8 cellular contexts compared by ENCODE assay signal in genomic region chr6:43629505-43630300, GRCh38. TPM values are rescaled to one million over a fixed set of nuclear protein-coding genes. Genes with fewer than 3 reads are reported as not detected.
DNase-seq lines count a peak whose midpoint lies in the region; TF ChIP-seq lines count a peak whose summit lies in the region.

No MANE protein-coding gene starts in this region.

- in situ Hi-C loops in G401 (cut with HindIII; ENCODE audit: low sequenced_read_pairs) (no loop called here), HAP-1 (cut with MboI; ENCODE audit: low sequenced_read_pairs) (no loop called here)

- no peaks in the 10 kb centered on the region for H3K9me3 Mint-ChIP-seq in nephron progenitor cell
- no peaks in the 10 kb centered on the region for H3K9me3 Mint-ChIP-seq in stimulated activated naive CD8-positive, alpha-beta T cell treated with anti-CD3 and anti-CD28 coated beads, Interleukin-15, Interleukin-2, amounts not matched to agents 100 ng/mL and 50 ng/mL, for 24 hours

- H3K36me3 ChIP-seq in HAP-1 (replicated peaks): peaks cover 25% of the 10 kb centered on the region
- H3K36me3 ChIP-seq in MG63: peaks cover 8% of the 10 kb centered on the region

- peaks cover 40% of the 10 kb centered on the region for H3K4me1 Mint-ChIP-seq in nephron progenitor cell
- H3K4me1 Mint-ChIP-seq in stimulated activated naive CD8-positive, alpha-beta T cell treated with anti-CD3 and anti-CD28 coated beads, Interleukin-15, Interleukin-2, amounts not matched to agents 100 ng/mL and 50 ng/mL, for 24 hours (ENCODE audit: low read depth): peaks cover 36% of the 10 kb centered on the region

- no peaks in the 10 kb centered on the region for H3K27me3 Mint-ChIP-seq in nephron progenitor cell (ENCODE audit: low read depth, poor library complexity)
- H3K27me3 Mint-ChIP-seq in stimulated activated naive CD8-positive, alpha-beta T cell treated with anti-CD3 and anti-CD28 coated beads, Interleukin-15, Interleukin-2, amounts not matched to agents 100 ng/mL and 50 ng/mL, for 24 hours: no peaks in the 10 kb centered on the region

- H3K4me3 Mint-ChIP-seq in nephron progenitor cell: peak overlapping the region; percentile 99
- peak overlapping the region; percentile 96 for H3K4me3 Mint-ChIP-seq in stimulated activated naive CD8-positive, alpha-beta T cell treated with anti-CD3 and anti-CD28 coated beads, Interleukin-15, Interleukin-2, amounts not matched to agents 100 ng/mL and 50 ng/mL, for 24 hours

- H3K4me1 ChIP-seq in HAP-1: peaks cover 18% of the 10 kb centered on the region

- no peaks in the 10 kb centered on the region for H3K27me3 ChIP-seq in HAP-1 (ENCODE audit: low read depth)
- no peaks in the 10 kb centered on the region for H3K27me3 ChIP-seq in MG63

- peaks cover 27% of the 10 kb centered on the region for H3K36me3 Mint-ChIP-seq in nephron progenitor cell (ENCODE audit: low read depth)
- H3K36me3 Mint-ChIP-seq in stimulated activated naive CD8-positive, alpha-beta T cell treated with anti-CD3 and anti-CD28 coated beads, Interleukin-15, Interleukin-2, amounts not matched to agents 100 ng/mL and 50 ng/mL, for 24 hours (ENCODE audit: low read depth): peaks cover 30% of the 10 kb centered on the region

- no peak for TF ChIP-seq CTCF in nephron progenitor cell (IDR thresholded peaks at IDR 0.05)

- peak overlapping the region; percentile 100 for H3K27ac Mint-ChIP-seq in nephron progenitor cell
- peak overlapping the region; percentile 96 for H3K27ac Mint-ChIP-seq in stimulated activated naive CD8-positive, alpha-beta T cell treated with anti-CD3 and anti-CD28 coated beads, Interleukin-15, Interleukin-2, amounts not matched to agents 100 ng/mL and 50 ng/mL, for 24 hours

- no peaks in the 10 kb centered on the region for H3K9me3 ChIP-seq in HAP-1
- H3K9me3 ChIP-seq in MG63: no peaks in the 10 kb centered on the region

- DNase-seq in G401 (ENCODE audit: low spot score) (peak; percentile 99), HAP-1 (ENCODE audit: low spot score in 2 of 2) (peak; percentile 98 to 99), MG63 (peak; percentile 91), SHP77 (lab: John Stamatoyannopoulos, UW) (peak; percentile 94), activated gamma-delta T cell (lab: John Stamatoyannopoulos, UW) (peak; percentile 55), fibroblast of the conjunctiva (ENCODE audit: low read depth) (peak; percentile 99), nephron progenitor cell (peak; percentile 90)

- H3K4me3 ChIP-seq in HAP-1 (peak overlapping the region; percentile 72), MG63 (peak overlapping the region; percentile 63)

RNA-seq across cellular contexts. Expression of gene GTPBP2, which starts 0.6 kb away (rescaled TPM):
- 46.0 and 47.0 TPM in 2 replicates for total RNA-seq in G401 (2014; rRNA removed; shearing (Covaris generic))
- 7.6 and 11.6 TPM in 2 replicates for total RNA-seq in MG63 (2014; rRNA removed; shearing (Covaris generic); ENCODE audit: low replicate concordance)

RNA-seq across cellular contexts. Expression of gene MAD2L1BP, which starts 5.9 kb away (rescaled TPM):
- total RNA-seq in G401 (2014; rRNA removed; shearing (Covaris generic)): 59.0 and 78.9 TPM in 2 replicates
- 11.2 and 14.4 TPM in 2 replicates for total RNA-seq in MG63 (2014; rRNA removed; shearing (Covaris generic); ENCODE audit: low replicate concordance)

RNA-seq across cellular contexts. Expression of gene RSPH9, which starts 15.1 kb away (rescaled TPM):
- total RNA-seq in G401 (2014; rRNA removed; shearing (Covaris generic)): 0.92 and 1.6 TPM in 2 replicates
- not detected in 2 replicates for total RNA-seq in MG63 (2014; rRNA removed; shearing (Covaris generic); ENCODE audit: low replicate concordance)

RNA-seq across cellular contexts. Expression of gene POLH, which starts 53.7 kb away (rescaled TPM):
- 8.2 and 16.9 TPM in 2 replicates for total RNA-seq in G401 (2014; rRNA removed; shearing (Covaris generic))
- 9.4 and 10.0 TPM in 2 replicates for total RNA-seq in MG63 (2014; rRNA removed; shearing (Covaris generic); ENCODE audit: low replicate concordance)

RNA-seq across cellular contexts. Expression of gene XPO5, which starts 53.9 kb away (rescaled TPM):
- total RNA-seq in G401 (2014; rRNA removed; shearing (Covaris generic)): 38.0 and 60.5 TPM in 2 replicates
- 26.6 and 35.7 TPM in 2 replicates for total RNA-seq in MG63 (2014; rRNA removed; shearing (Covaris generic); ENCODE audit: low replicate concordance)

Comparison
In these comparisons a context has a peak if more than half of its experiments do, and no peak if none do; other contexts are left out.
1. Peak in every context shown above with its lines: DNase-seq and H3K4me3 ChIP-seq.